ENCODE assay signal across 8 cellular contexts in genomic region chr1:151510614-151510956, GRCh38. TPM values are rescaled to one million over a fixed set of nuclear protein-coding genes. Genes with fewer than 3 reads are reported as not detected.
DNase-seq lines count a peak whose midpoint lies in the region; ATAC-seq and TF ChIP-seq lines count a peak whose summit lies in the region.

No MANE protein-coding gene starts in this region.

- H3K27me3 Mint-ChIP-seq in activated T-cell treated with anti-CD3 and anti-CD28 coated beads, Interleukin-2, amount 50 U/mL, for 4 hours (ENCODE audit: low read depth) = peaks cover 1% of the 10 kb centered on the region

- TF ChIP-seq POLR2A in tibial nerve (IDR thresholded peaks at IDR 0.05) (no peak), GM18505 (IDR thresholded peaks at IDR 0.05; ENCODE audit: borderline replicate concordance, extremely low read depth, insufficient read depth, insufficient read length) (no peak)

- H3K4me1 ChIP-seq in lower lobe of right lung (peaks cover 30% of the 10 kb centered on the region), tibial nerve (peaks cover 0 to 19% (median 15%) of the 10 kb centered on the region in 4 donors)

- peak overlapping the region; percentile 72 for H3K27ac ChIP-seq in lower lobe of right lung
- peak overlapping the region; percentile 38 to 84 (median 75) for H3K27ac ChIP-seq in tibial nerve

- peak overlapping the region; percentile 91 for H3K4me3 Mint-ChIP-seq in activated T-cell treated with anti-CD3 and anti-CD28 coated beads, Interleukin-2, amount 50 U/mL, for 4 hours

- no peak for ATAC-seq in activated T-cell treated with anti-CD3 and anti-CD28 coated beads, Interleukin-2, amount 50 U/mL, for 4 hours
- ATAC-seq in lower lobe of right lung = no peak
- ATAC-seq in GM18505 (IDR thresholded peaks at IDR 0.05; ENCODE audit: unreplicated experiment) = no peak
- ATAC-seq in HG03460 (IDR thresholded peaks at IDR 0.05; ENCODE audit: unreplicated experiment) = no peak
- no peak for ATAC-seq in HG02938 (IDR thresholded peaks at IDR 0.05; ENCODE audit: unreplicated experiment)

- H3K4me1 Mint-ChIP-seq in activated T-cell treated with anti-CD3 and anti-CD28 coated beads, Interleukin-2, amount 50 U/mL, for 4 hours (ENCODE audit: low read depth) = peaks cover 30% of the 10 kb centered on the region

- intact Hi-C loops in lower lobe of right lung (cut with DNase I) = no loop called here

- no peak for TF ChIP-seq EP300 in tibial nerve (IDR thresholded peaks at IDR 0.05)

- peak overlapping the region; percentile 45 for H3K4me3 ChIP-seq in astrocyte of the spinal cord (ENCODE audit: low read depth, low read length)
- peak overlapping the region; percentile 82 for H3K4me3 ChIP-seq in lower lobe of right lung
- peak overlapping the region; percentile 56 to 66 (median 59) for H3K4me3 ChIP-seq in tibial nerve

- TF ChIP-seq CTCF in astrocyte of the spinal cord (IDR thresholded peaks at IDR 0.05; ENCODE audit: low read depth, low read length) = no peak
- no peak for TF ChIP-seq CTCF in lower lobe of right lung (IDR thresholded peaks at IDR 0.05)
- TF ChIP-seq CTCF in tibial nerve (IDR thresholded peaks at IDR 0.05) = no peak

- DNase-seq in activated T-cell treated with anti-CD3 and anti-CD28 coated beads, Interleukin-2, amount 50 U/mL, for 4 hours = no peak
- DNase-seq in activated T-cell treated with anti-CD3 and anti-CD28 coated beads, Interleukin-2, amount 50 U/mL, for 48 hours = no peak
- DNase-seq in astrocyte of the spinal cord (ENCODE audit: low read depth, low spot score) = no peak
- no peak for DNase-seq in lower lobe of right lung
- no peak for DNase-seq in tibial nerve (ENCODE audit: low spot score in 2 of 2)

- no peaks in the 10 kb centered on the region for H3K9me3 Mint-ChIP-seq in activated T-cell treated with anti-CD3 and anti-CD28 coated beads, Interleukin-2, amount 50 U/mL, for 4 hours

- WGBS in tibial nerve, 2 donors = 5 to 6% methylated on average over 10 of the region's 10 CpGs

- H3K36me3 Mint-ChIP-seq in activated T-cell treated with anti-CD3 and anti-CD28 coated beads, Interleukin-2, amount 50 U/mL, for 4 hours (ENCODE audit: insufficient read depth) = no peaks in the 10 kb centered on the region

- no peaks in the 10 kb centered on the region for H3K36me3 ChIP-seq in lower lobe of right lung
- H3K36me3 ChIP-seq in tibial nerve = no peaks in the 10 kb centered on the region

- no peaks in the 10 kb centered on the region for H3K9me3 ChIP-seq in lower lobe of right lung
- H3K9me3 ChIP-seq in tibial nerve = no peaks in the 10 kb centered on the region

- H3K27me3 ChIP-seq in lower lobe of right lung (ENCODE audit: low read depth) (no peaks in the 10 kb centered on the region), tibial nerve (peaks cover 0 to 5% of the 10 kb centered on the region in 2 donors)

- in situ Hi-C loops in astrocyte of the spinal cord (cut with HindIII; ENCODE audit: low sequenced_read_pairs) = no loop called here

RNA-seq across cellular contexts. Expression of gene CGN, which starts 0.6 kb away (rescaled TPM):
- 1 to 10 TPM in 1 of 3 donors, under 1 TPM in 2; 0.68 to 1.0 (median 0.94) TPM for total RNA-seq in activated T-cell treated with anti-CD3 and anti-CD28 coated beads, Interleukin-2, amount 50 U/mL, for 4 hours
- total RNA-seq in lower lobe of right lung (52.9 TPM), tibial nerve (1 to 10 TPM in 3 of 4 donors, under 1 TPM in 1; 0.63 to 4.9 (median 2.0) TPM)

RNA-seq across cellular contexts. Expression of gene TUFT1, which starts 29.5 kb away (rescaled TPM):
- 1 to 10 TPM; 1.2 to 4.0 (median 2.2) TPM for total RNA-seq in activated T-cell treated with anti-CD3 and anti-CD28 coated beads, Interleukin-2, amount 50 U/mL, for 4 hours
- total RNA-seq in lower lobe of right lung (10.5 TPM), tibial nerve (1 to 10 TPM; 3.3 to 8.1 (median 5.3) TPM)

RNA-seq across cellular contexts. Expression of gene POGZ, which starts 51.3 kb away (rescaled TPM):
- 10 to 100 TPM; 48.8 to 51.2 (median 49.5) TPM for total RNA-seq in activated T-cell treated with anti-CD3 and anti-CD28 coated beads, Interleukin-2, amount 50 U/mL, for 4 hours
- 98.1 TPM for total RNA-seq in lower lobe of right lung
- 10 to 100 TPM; 67.2 to 81.0 (median 72.7) TPM for total RNA-seq in tibial nerve
